Comparison of ENCODE assay signal across 8 cellular contexts in genomic region chr20:5749512-5750490, GRCh38. TPM values are rescaled to one million over a fixed set of nuclear protein-coding genes. Genes with fewer than 3 reads are reported as not detected.
A peak's percentile ranks its signal among the peaks of the same experiment; 100 is the strongest.
DNase-seq lines count a peak whose midpoint lies in the region; ATAC-seq and TF ChIP-seq lines count a peak whose summit lies in the region.

Gene SHLD1 (plus strand): TSS chr20:5750401. CDS start chr20:5772866, 22,465 bp downstream.

- H3K27me3 ChIP-seq in A673 (replicated peaks; ENCODE audit: insufficient read depth, low read depth, low read length, poor library complexity) (no peaks in the 10 kb centered on the region), breast epithelium (no peaks in the 10 kb centered on the region), smooth muscle cell (ENCODE audit: low read depth) (no peaks in the 10 kb centered on the region)

- DNase-seq in A673 (ENCODE audit: low spot score) (peak; percentile 94), NCI-H2196 (lab: John Stamatoyannopoulos, UW; ENCODE audit: unreplicated experiment) (peak; percentile 84), breast epithelium (ENCODE audit: low spot score in 2 of 2) (peak; percentile 71 to 77), iPS-NIHi7 (ENCODE audit: extremely low spot score) (peak; percentile 81), smooth muscle cell (lab: John Stamatoyannopoulos, UW; ENCODE audit: unreplicated experiment) (peak; percentile 52)

- TF ChIP-seq POLR2A in breast epithelium (IDR thresholded peaks at IDR 0.05), result no peak

- H3K36me3 ChIP-seq in A673 (ENCODE audit: insufficient read depth, low read length, poor library complexity, severe bottlenecking), result no peaks in the 10 kb centered on the region
- no peaks in the 10 kb centered on the region for H3K36me3 ChIP-seq in breast epithelium
- no peaks in the 10 kb centered on the region for H3K36me3 ChIP-seq in smooth muscle cell (ENCODE audit: low read depth)

- H3K27ac ChIP-seq in A673 (ENCODE audit: low read depth, low read length, poor library complexity, severe bottlenecking) (peak within 1 kb of the TSS; percentile 73), VCaP (peak within 1 kb of the TSS; percentile 91), breast epithelium (peak within 1 kb of the TSS; percentile 89 to 91), smooth muscle cell (ENCODE audit: low read depth) (peak within 1 kb of the TSS; percentile 54)

- H4K20me1 ChIP-seq in smooth muscle cell (ENCODE audit: low read depth), result no peaks in the 10 kb centered on the region

- CTCF ChIA-PET in A673 (lab: Charles Lee), result interaction anchor here (0.7 kb wide), 2 partner anchors 27 to 179 kb away, joined by 3 to 5 read pairs; no protein-coding TSS in a partner anchor

- WGBS in smooth muscle cell (ENCODE audit: low lambda C conversion rate), result 49% methylated on average over 33 of the region's 33 CpGs

- intact Hi-C loops in A673 (cut with micrococcal nuclease; ENCODE audit: unreplicated experiment), result no loop called here
- intact Hi-C loops in breast epithelium (cut with DNase I; ENCODE audit: low total_unique reads), result no loop called here

- peak within 1 kb of the TSS; percentile 98 for H2AFZ ChIP-seq in smooth muscle cell (ENCODE audit: low read depth)

- H3K4me3 ChIP-seq in A673 (ENCODE audit: low read depth, low read length, poor library complexity, severe bottlenecking) (peak within 1 kb of the TSS; percentile 55), breast epithelium (peak within 1 kb of the TSS; percentile 60 to 69 (median 65)), smooth muscle cell (peak within 1 kb of the TSS; percentile 83)

- POLR2A ChIA-PET in A673 (lab: Charles Lee; ENCODE audit: low non-redundant PET), result no interaction called here

- H3K9me3 ChIP-seq in A673 (ENCODE audit: low read depth, low read length, poor library complexity, severe bottlenecking), result no peaks in the 10 kb centered on the region
- H3K9me3 ChIP-seq in breast epithelium, result no peaks in the 10 kb centered on the region
- H3K9me3 ChIP-seq in smooth muscle cell (replicated peaks; ENCODE audit: low read depth), result no peaks in the 10 kb centered on the region

- peak within 1 kb of the TSS; percentile 56 for H3K9ac ChIP-seq in smooth muscle cell (ENCODE audit: low read depth)

- no TSS peak for BruUV-seq in A673 (replicated peaks; lab: Mats Ljungman, UMichigan)

- H3K4me1 ChIP-seq in A673 (ENCODE audit: insufficient read depth, low read length, poor library complexity, severe bottlenecking), result no peaks in the 10 kb centered on the region
- H3K4me1 ChIP-seq in breast epithelium, result no peaks in the 10 kb centered on the region
- no peaks in the 10 kb centered on the region for H3K4me1 ChIP-seq in smooth muscle cell (ENCODE audit: low read depth)

- peaks cover 3% of the 10 kb centered on the region for H3K79me2 ChIP-seq in smooth muscle cell (ENCODE audit: low read depth)

- TF ChIP-seq CTCF in A673 (conservative IDR thresholded peaks at IDR 0.05; ENCODE audit: low read depth, low read length) (no peak), VCaP (conservative IDR thresholded peaks at IDR 0.05) (no peak), breast epithelium (IDR thresholded peaks at IDR 0.05) (no peak), smooth muscle cell (IDR thresholded peaks at IDR 0.05; ENCODE audit: borderline replicate concordance, insufficient read depth, poor library complexity, severe bottlenecking) (no peak)

- H3K4me2 ChIP-seq in smooth muscle cell, result peak within 1 kb of the TSS; percentile 93

- H3F3A ChIP-seq in smooth muscle cell (ENCODE audit: low read depth), result no peaks in the 10 kb centered on the region

- ATAC-seq in GM18867 (IDR thresholded peaks at IDR 0.05; ENCODE audit: unreplicated experiment) (peak; percentile 96), HG03103 (IDR thresholded peaks at IDR 0.05; ENCODE audit: low read depth, unreplicated experiment) (peak; percentile 90)

RNA-seq across cellular contexts. Expression of gene SHLD1, which starts in this region (rescaled TPM):
- total RNA-seq in A673 (2021) (5.8 and 7.1 TPM in 2 replicates), breast epithelium (1 to 10 TPM; 2.7 to 7.3 (median 6.6) TPM), smooth muscle cell (3.3 and 3.9 TPM in 2 replicates)
- 3.7 TPM in 2 replicates for polyA plus RNA-seq in smooth muscle cell

Comparison
In these comparisons a context has a peak if more than half of its experiments do, and no peak if none do; other contexts are left out.
1. Peak in every context shown above with its lines: DNase-seq, ATAC-seq, H3K4me3 ChIP-seq and H3K27ac ChIP-seq.